In genomic region chr7:143280160-143280559, GRCh38 we compare ENCODE assay signal across 10 cellular contexts. TPM values are rescaled to one million over a fixed set of nuclear protein-coding genes. Genes with fewer than 3 reads are reported as not detected.
DNase-seq lines count a peak whose midpoint lies in the region; ATAC-seq and TF ChIP-seq lines count a peak whose summit lies in the region.
"Had no signal": no experiment of that assay in that cellular context is flagged by ENCODE, and none has a peak within 500 bp of the region (broad histone marks: within the 10 kb centered on the region; RNA-seq: fewer than 3 reads in every experiment).

No MANE protein-coding gene starts in this region.

- no peaks in the 10 kb centered on the region for H3K79me2 ChIP-seq in mesendoderm (ENCODE audit: control insufficient read depth, insufficient read depth, low read length)

- no peak overlapping the region for H3K4me2 ChIP-seq in mesendoderm (ENCODE audit: low read length)

- 100% methylated on average over 1 of the region's 1 CpG; no CpG with 5 or more reads in 1 of the 2 experiments for WGBS in endodermal cell (ENCODE audit: insufficient coverage in 1 of 2, insufficient read length in 1 of 2), 2 experiments
- 63% methylated on average over 1 of the region's 1 CpG for WGBS in prostate gland
- no CpG with 5 or more reads among the region's 1 CpG for WGBS in mesendoderm (ENCODE audit: extremely low coverage, insufficient coverage, low lambda C conversion rate)

- H3K4me1 Mint-ChIP-seq in CD8-positive, alpha-beta T cell (ENCODE audit: low read depth): peaks cover 35% of the 10 kb centered on the region
- peaks cover 19% of the 10 kb centered on the region for H3K4me1 Mint-ChIP-seq in endodermal cell

- H3K9ac ChIP-seq in endodermal cell (ENCODE audit: extremely low read depth, low read length, poor library complexity, severe bottlenecking) (no peak overlapping the region), mesendoderm (ENCODE audit: low read length) (no peak overlapping the region)

- H3K23ac ChIP-seq in mesendoderm (ENCODE audit: low read length): no peak overlapping the region

- H3K4me3 Mint-ChIP-seq in CD8-positive, alpha-beta T cell: peak overlapping the region; percentile 70
- no peak overlapping the region for H3K4me3 Mint-ChIP-seq in endodermal cell

- peak overlapping the region; percentile 82 for H3K27ac Mint-ChIP-seq in CD8-positive, alpha-beta T cell
- no peak overlapping the region for H3K27ac Mint-ChIP-seq in endodermal cell

- peak; percentile 22 for ATAC-seq in CD8-positive, alpha-beta T cell
- ATAC-seq in RWPE2 (ENCODE audit: low read depth) (no peak), GM21526 (IDR thresholded peaks at IDR 0.05; ENCODE audit: low FRiP score, unreplicated experiment) (no peak)

- TF ChIP-seq POLR2A in prostate gland (IDR thresholded peaks at IDR 0.05): no peak

- no peaks in the 10 kb centered on the region for H3K27me3 Mint-ChIP-seq in CD8-positive, alpha-beta T cell (ENCODE audit: low read depth)
- H3K27me3 Mint-ChIP-seq in endodermal cell (ENCODE audit: insufficient read depth): peaks cover 2% of the 10 kb centered on the region

- peaks cover 25% of the 10 kb centered on the region for H3K4me1 ChIP-seq in CD8-positive, alpha-beta T cell (ENCODE audit: insufficient read depth, low read length)
- peaks cover 8% of the 10 kb centered on the region for H3K4me1 ChIP-seq in RWPE2 (ENCODE audit: insufficient read depth, poor library complexity, severe bottlenecking)
- no peaks in the 10 kb centered on the region for H3K4me1 ChIP-seq in endodermal cell (ENCODE audit: control insufficient read depth, insufficient read depth, low read length)
- H3K4me1 ChIP-seq in prostate gland (replicated peaks): no peaks in the 10 kb centered on the region
- peaks cover 5% of the 10 kb centered on the region for H3K4me1 ChIP-seq in mesendoderm (ENCODE audit: control insufficient read depth, low read depth, low read length)

- no peak overlapping the region for H4K5ac ChIP-seq in mesendoderm (ENCODE audit: low read length)

- H3K18ac ChIP-seq in mesendoderm (ENCODE audit: low read length): no peak overlapping the region

- H2BK120ac ChIP-seq in mesendoderm (ENCODE audit: low read depth, low read length): no peak overlapping the region

- no peak for TF ChIP-seq CTCF in CD8-positive, alpha-beta T cell (IDR thresholded peaks at IDR 0.05)
- TF ChIP-seq CTCF in RWPE2 (IDR thresholded peaks at IDR 0.05; ENCODE audit: poor library complexity, severe bottlenecking) (no peak), endodermal cell (conservative IDR thresholded peaks at IDR 0.05) (no peak), prostate gland (IDR thresholded peaks at IDR 0.05) (no peak), coronary artery (IDR thresholded peaks at IDR 0.05) (no peak)

- H3K36me3 Mint-ChIP-seq in CD8-positive, alpha-beta T cell: no peaks in the 10 kb centered on the region
- H3K36me3 Mint-ChIP-seq in endodermal cell (ENCODE audit: low read depth): no peaks in the 10 kb centered on the region

- no peak overlapping the region for H2AK5ac ChIP-seq in mesendoderm (ENCODE audit: low read length)

- no peak overlapping the region for H4K8ac ChIP-seq in mesendoderm (ENCODE audit: low read depth, low read length)

- H2BK5ac ChIP-seq in mesendoderm (ENCODE audit: low read length): no peak overlapping the region

- no peaks in the 10 kb centered on the region for H3K79me1 ChIP-seq in mesendoderm (ENCODE audit: low read length)

- H2BK15ac ChIP-seq in mesendoderm (replicated peaks; ENCODE audit: low read depth): no peak overlapping the region

- no peaks in the 10 kb centered on the region for H3K9me3 Mint-ChIP-seq in CD8-positive, alpha-beta T cell
- no peaks in the 10 kb centered on the region for H3K9me3 Mint-ChIP-seq in endodermal cell

- intact Hi-C loops in CD8-positive, alpha-beta T cell (cut with DNase I, micrococcal nuclease): loop anchor here in 1 of 2 experiments (10.0 kb wide), 1 partner anchor 475 kb away; no protein-coding TSS in a partner anchor
- intact Hi-C loops in prostate gland (cut with DNase I): no loop called here

- H3K27ac ChIP-seq in CD8-positive, alpha-beta T cell (ENCODE audit: low read depth, low read length): peak overlapping the region; percentile 4
- H3K27ac ChIP-seq in RWPE2 (ENCODE audit: poor library complexity, severe bottlenecking) (peak overlapping the region; percentile 29), endodermal cell (ENCODE audit: low read depth, low read length) (peak overlapping the region; percentile 78), prostate gland (peak overlapping the region; percentile 36 to 41), coronary artery (peak overlapping the region in 1 of 2 donors; percentile 65), mesendoderm (ENCODE audit: low read depth, low read length) (no peak overlapping the region)

- no peaks in the 10 kb centered on the region for H3K36me3 ChIP-seq in CD8-positive, alpha-beta T cell (ENCODE audit: insufficient read depth, low read length)
- no peaks in the 10 kb centered on the region for H3K36me3 ChIP-seq in RWPE2 (ENCODE audit: low read depth)
- H3K36me3 ChIP-seq in endodermal cell (ENCODE audit: control insufficient read depth, insufficient read depth, low read length): no peaks in the 10 kb centered on the region
- H3K36me3 ChIP-seq in prostate gland: no peaks in the 10 kb centered on the region
- H3K36me3 ChIP-seq in mesendoderm (ENCODE audit: control insufficient read depth, insufficient read depth, low read length): no peaks in the 10 kb centered on the region

- no peaks in the 10 kb centered on the region for H3K27me3 ChIP-seq in CD8-positive, alpha-beta T cell (ENCODE audit: insufficient read depth, low read length)
- no peaks in the 10 kb centered on the region for H3K27me3 ChIP-seq in RWPE2 (ENCODE audit: insufficient read depth, poor library complexity, severe bottlenecking)
- no peaks in the 10 kb centered on the region for H3K27me3 ChIP-seq in endodermal cell (ENCODE audit: control insufficient read depth, insufficient read depth, low read length, poor library complexity, severe bottlenecking)
- H3K27me3 ChIP-seq in prostate gland (replicated peaks; ENCODE audit: insufficient read depth): no peaks in the 10 kb centered on the region
- no peaks in the 10 kb centered on the region for H3K27me3 ChIP-seq in mesendoderm (ENCODE audit: insufficient read depth, low read length, poor library complexity)

- POLR2A ChIA-PET in CD8-positive, alpha-beta T cell (lab: Charles Lee): interaction anchor here (0.6 to 2.0 kb wide), 6 partner anchors 8 to 966 kb away, joined by 3 to 10 read pairs (median 4); partner anchors contain the start of gene CASP2

- H3K4me3 ChIP-seq in CD8-positive, alpha-beta T cell (ENCODE audit: low read depth, low read length): no peak overlapping the region
- no peak overlapping the region for H3K4me3 ChIP-seq in RWPE2 (ENCODE audit: severe bottlenecking)
- no peak overlapping the region for H3K4me3 ChIP-seq in endodermal cell (ENCODE audit: low read length)
- no peak overlapping the region for H3K4me3 ChIP-seq in prostate gland
- no peak overlapping the region for H3K4me3 ChIP-seq in coronary artery
- no peak overlapping the region for H3K4me3 ChIP-seq in mesendoderm (ENCODE audit: low read length)

- no peaks in the 10 kb centered on the region for H3K9me3 ChIP-seq in CD8-positive, alpha-beta T cell (ENCODE audit: low read length)
- H3K9me3 ChIP-seq in RWPE2 (ENCODE audit: severe bottlenecking): no peaks in the 10 kb centered on the region
- no peaks in the 10 kb centered on the region for H3K9me3 ChIP-seq in endodermal cell (ENCODE audit: control insufficient read depth, low read length)
- no peaks in the 10 kb centered on the region for H3K9me3 ChIP-seq in prostate gland

- no peak overlapping the region for H3K4ac ChIP-seq in mesendoderm (ENCODE audit: low read depth, low read length)

- CTCF ChIA-PET in CD8-positive, alpha-beta T cell (lab: Charles Lee): interaction anchor here (1.0 to 5.1 kb wide), 5 partner anchors 8 to 104 kb away, joined by 3 to 26 read pairs (median 7); partner anchors contain the start of gene CASP2

- H3K56ac ChIP-seq in mesendoderm (ENCODE audit: low read length): no peak overlapping the region

- no peak for DNase-seq in CD8-positive, alpha-beta T cell
- no peak for DNase-seq in RWPE2 (ENCODE audit: low spot score)
- DNase-seq in endodermal cell: no peak
- DNase-seq in prostate gland (ENCODE audit: low spot score): no peak
- DNase-seq in Ammon's horn (ENCODE audit: low spot score): no peak
- no peak for DNase-seq in coronary artery (ENCODE audit: low spot score)
- DNase-seq in mesendoderm: no peak
- DNase-seq: NCI-H774, posterior cingulate gyrus had no signal

RNA-seq across cellular contexts. Expression of gene TMEM139, which starts 4.6 kb away (rescaled TPM):
- under 1 TPM in 1 of 2 experiments, not detected in 1; 0.24 TPM for total RNA-seq in CD8-positive, alpha-beta T cell
- total RNA-seq in endodermal cell (1 to 10 TPM; 1.6 to 2.3 TPM), prostate gland (1 to 10 TPM in 1 of 2 donors, under 1 TPM in 1; 0.51 to 7.7 TPM)
- polyA plus RNA-seq in endodermal cell (2013, experiment 1 of 2): 1.00 TPM
- 0.99 TPM for polyA plus RNA-seq in endodermal cell (2013, experiment 2 of 2)
- 0.84 TPM for polyA plus RNA-seq in mesendoderm (2013, experiment 1 of 2)
- polyA plus RNA-seq in mesendoderm (2013, experiment 2 of 2): 1.4 TPM

RNA-seq across cellular contexts. Expression of gene CASP2, which starts 8.0 kb away (rescaled TPM):
- 10 to 100 TPM; 16.0 to 19.1 TPM for total RNA-seq in CD8-positive, alpha-beta T cell
- total RNA-seq in endodermal cell: 10 to 100 TPM; 47.9 to 48.3 TPM
- polyA plus RNA-seq in endodermal cell (2013, experiment 1 of 2): 31.1 TPM
- polyA plus RNA-seq in endodermal cell (2013, experiment 2 of 2): 30.2 TPM
- total RNA-seq in prostate gland: 10 to 100 TPM; 19.6 to 20.2 TPM
- 20.6 TPM for polyA plus RNA-seq in mesendoderm (2013, experiment 1 of 2)
- polyA plus RNA-seq in mesendoderm (2013, experiment 2 of 2): 19.0 TPM

RNA-seq across cellular contexts. Expression of gene GSTK1, which starts 16.9 kb away (rescaled TPM):
- total RNA-seq in CD8-positive, alpha-beta T cell: 100 to 1,000 TPM; 200 to 208 TPM
- total RNA-seq in endodermal cell (10 to 100 TPM; 61.1 to 75.0 TPM), prostate gland (100 to 1,000 TPM; 134 to 153 TPM)
- 69.1 TPM for polyA plus RNA-seq in endodermal cell (2013, experiment 1 of 2)
- polyA plus RNA-seq in endodermal cell (2013, experiment 2 of 2): 62.2 TPM
- 20.7 TPM for polyA plus RNA-seq in mesendoderm (2013, experiment 1 of 2)
- polyA plus RNA-seq in mesendoderm (2013, experiment 2 of 2): 21.6 TPM

RNA-seq across cellular contexts. Expression of gene CLCN1, which starts 35.8 kb away (rescaled TPM):
- total RNA-seq in CD8-positive, alpha-beta T cell: not detected
- total RNA-seq in endodermal cell (under 1 TPM in 1 of 2 donors, not detected in 1; 0.53 TPM), prostate gland (under 1 TPM in 1 of 2 donors, not detected in 1; 0.23 TPM)
- polyA plus RNA-seq in endodermal cell (2013, experiment 1 of 2): not detected
- polyA plus RNA-seq in endodermal cell (2013, experiment 2 of 2): 0.08 TPM
- polyA plus RNA-seq in mesendoderm (2013, experiment 1 of 2): 0.27 TPM
- polyA plus RNA-seq in mesendoderm (2013, experiment 2 of 2): 0.25 TPM

RNA-seq across cellular contexts. Expression of gene TAS2R40, which starts 58.3 kb away (rescaled TPM):
- total RNA-seq in CD8-positive, alpha-beta T cell: not detected
- not detected for total RNA-seq in endodermal cell
- not detected for polyA plus RNA-seq in endodermal cell (2013, experiment 1 of 2)
- polyA plus RNA-seq in endodermal cell (2013, experiment 2 of 2): not detected
- total RNA-seq in prostate gland: not detected
- not detected for polyA plus RNA-seq in mesendoderm (2013, experiment 1 of 2)
- not detected for polyA plus RNA-seq in mesendoderm (2013, experiment 2 of 2)
